ENCODE assay signal across 15 cellular contexts in the genomic region with DNA sequence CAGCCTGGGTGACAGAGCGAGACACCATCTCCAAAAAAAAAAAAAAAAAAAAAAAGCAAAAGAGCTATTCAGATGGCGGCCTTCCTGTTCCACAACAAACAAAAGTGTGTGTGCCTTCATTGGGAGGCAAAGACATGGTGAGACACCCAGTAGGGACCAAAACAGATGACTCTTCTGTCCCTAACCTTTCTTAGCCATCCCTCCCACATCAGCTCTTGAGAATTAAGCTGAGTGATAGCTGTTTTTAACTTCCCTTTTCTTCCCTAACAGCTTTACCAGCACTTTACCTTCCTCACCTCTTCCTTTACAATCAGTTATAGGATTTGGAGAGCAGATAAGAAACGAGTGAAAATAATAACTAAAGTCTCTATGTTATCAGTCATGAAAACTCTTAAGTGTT.
"Had no signal": no experiment of that assay in that cellular context is flagged by ENCODE, and none has a peak within 500 bp of the region (broad histone marks: within the 10 kb centered on the region; RNA-seq: fewer than 3 reads in every experiment).

No MANE protein-coding gene starts in this region.

- H3K27ac Mint-ChIP-seq: activated CD4-positive, alpha-beta T cell treated with anti-CD3 and anti-CD28 coated beads for 36 hours; activated CD8-positive, alpha-beta T cell treated with anti-CD3 and anti-CD28 coated beads for 36 hours; nephron progenitor cell; stimulated activated naive CD8-positive, alpha-beta T cell treated with anti-CD3 and anti-CD28 coated beads, Interleukin-15, Interleukin-2, amounts not matched to agents 100 ng/mL and 50 ng/mL, for 24 hours; T-helper 2 cell treated with Interferon-gamma antibody and Interleukin-4, amounts not matched to agents 5 μg/mL and 100 μg/mL, for 36 hours had no signal

- H3K9me3 ChIP-seq: heart left ventricle, upper lobe of left lung had no signal

- DNase-seq: activated CD4-positive, alpha-beta T cell treated with anti-CD3 and anti-CD28 coated beads for 36 hours; activated CD8-positive, alpha-beta memory T cell treated with anti-CD3 and anti-CD28 coated beads, Interleukin-2, amount 50 U/mL, for 4 hours; activated CD8-positive, alpha-beta T cell treated with anti-CD3 and anti-CD28 coated beads for 36 hours; activated naive CD4-positive, alpha-beta T cell; foreskin keratinocyte; heart left ventricle; islet precursor cell; nephron progenitor cell; stimulated activated CD4-positive, alpha-beta T cell treated with anti-CD3 and anti-CD28 coated beads, Interleukin-12 subunit alpha, Interleukin-12 subunit beta, amount 100 ng/mL, for 4 hours; upper lobe of left lung had no signal

- H3K9me3 Mint-ChIP-seq: activated CD8-positive, alpha-beta T cell treated with anti-CD3 and anti-CD28 coated beads for 36 hours; nephron progenitor cell; stimulated activated naive CD8-positive, alpha-beta T cell treated with anti-CD3 and anti-CD28 coated beads, Interleukin-15, Interleukin-2, amounts not matched to agents 100 ng/mL and 50 ng/mL, for 24 hours; T-helper 2 cell treated with Interferon-gamma antibody and Interleukin-4, amounts not matched to agents 5 μg/mL and 100 μg/mL, for 36 hours had no signal

- H3K27me3 Mint-ChIP-seq: activated CD4-positive, alpha-beta T cell treated with anti-CD3 and anti-CD28 coated beads for 36 hours; activated CD8-positive, alpha-beta T cell treated with anti-CD3 and anti-CD28 coated beads for 36 hours; stimulated activated naive CD8-positive, alpha-beta T cell treated with anti-CD3 and anti-CD28 coated beads, Interleukin-15, Interleukin-2, amounts not matched to agents 100 ng/mL and 50 ng/mL, for 24 hours had no signal

- H3K4me3 ChIP-seq: cardiac muscle cell, heart left ventricle, upper lobe of left lung had no signal

- H3K4me1 ChIP-seq: upper lobe of left lung had no signal

- H3K4me3 Mint-ChIP-seq: activated CD4-positive, alpha-beta T cell treated with anti-CD3 and anti-CD28 coated beads for 36 hours; activated CD8-positive, alpha-beta T cell treated with anti-CD3 and anti-CD28 coated beads for 36 hours; nephron progenitor cell; stimulated activated naive CD8-positive, alpha-beta T cell treated with anti-CD3 and anti-CD28 coated beads, Interleukin-15, Interleukin-2, amounts not matched to agents 100 ng/mL and 50 ng/mL, for 24 hours; T-helper 2 cell treated with Interferon-gamma antibody and Interleukin-4, amounts not matched to agents 5 μg/mL and 100 μg/mL, for 36 hours had no signal

- H3K27me3 ChIP-seq: cardiac muscle cell, foreskin keratinocyte, heart left ventricle, upper lobe of left lung had no signal

- ATAC-seq: activated CD4-positive, alpha-beta T cell treated with anti-CD3 and anti-CD28 coated beads for 36 hours; activated CD8-positive, alpha-beta T cell treated with anti-CD3 and anti-CD28 coated beads for 36 hours; foreskin keratinocyte; heart left ventricle; left lobe of liver had no signal

- H3K4me1 Mint-ChIP-seq: nephron progenitor cell had no signal

- H3K27ac ChIP-seq: cardiac muscle cell, foreskin keratinocyte, heart left ventricle, upper lobe of left lung, VCaP had no signal
